27 cellular contexts compared by ENCODE assay signal in the genomic region with DNA sequence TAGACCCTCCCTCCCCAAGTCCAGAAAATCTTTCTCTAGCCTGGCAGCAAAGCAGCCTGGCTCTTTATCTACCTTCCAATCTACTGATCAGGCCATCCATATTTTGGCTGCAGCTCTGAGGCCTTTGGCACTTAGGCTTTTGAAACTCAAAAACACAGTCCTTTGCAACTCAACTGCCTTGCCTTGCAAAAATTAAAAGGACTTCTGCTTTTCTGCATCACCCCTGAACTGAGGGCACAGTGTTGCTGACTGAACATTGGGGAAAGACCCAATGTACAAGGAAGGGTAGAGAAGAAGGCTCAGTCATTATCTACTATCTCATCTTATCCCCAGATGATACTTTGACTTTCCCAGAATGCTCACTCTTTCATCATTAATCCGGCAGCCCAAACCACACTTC.
"Had no signal": no experiment of that assay in that cellular context is flagged by ENCODE, and none has a peak within 500 bp of the region (broad histone marks: within the 10 kb centered on the region; RNA-seq: fewer than 3 reads in every experiment).

No MANE protein-coding gene starts in this region.

- DNase-seq: activated CD4-positive, alpha-beta T cell treated with anti-CD3 and anti-CD28 coated beads for 48 hours; activated CD4-positive, alpha-beta T cell treated with anti-CD3 and anti-CD28 coated beads, Interleukin-2, amount 50 U/mL, for 48 hours; activated CD8-positive, alpha-beta memory T cell treated with anti-CD3 and anti-CD28 coated beads for 24 hours; activated effector memory CD4-positive, alpha-beta T cell treated with anti-CD3 and anti-CD28 coated beads, Interleukin-2, amount 50 U/mL, for 16 hours; activated naive CD4-positive, alpha-beta T cell treated with anti-CD3 and anti-CD28 coated beads, Interleukin-2, amount 10 ng/mL, durations not matched to agents 7 days and 5 days; body of pancreas; cerebellar nuclear complex; colonic mucosa; left cardiac atrium; left ventricle myocardium superior; mucosa of descending colon; posterior cingulate gyrus; right cardiac atrium; stimulated activated CD4-positive, alpha-beta T cell treated with anti-CD3 and anti-CD28 coated beads, Interleukin-15, amount 100 ng/mL, for 24 hours; stimulated activated CD4-positive, alpha-beta T cell treated with anti-CD3 and anti-CD28 coated beads, Interleukin-2, amount 100 ng/mL, for 24 hours; stimulated activated naive CD4-positive, alpha-beta T cell; T-helper 9 cell; tibial artery; WERI-Rb-1 had no signal

- H3K36me3 ChIP-seq: colonic mucosa, gastroesophageal sphincter, suprapubic skin, tibial artery, WERI-Rb-1 had no signal

- H3K27ac ChIP-seq: body of pancreas, colonic mucosa, gastroesophageal sphincter, hepatocyte, suprapubic skin, tibial artery, WERI-Rb-1 had no signal

- H3K27me3 Mint-ChIP-seq: activated naive CD4-positive, alpha-beta T cell treated with anti-CD3 and anti-CD28 coated beads, Interleukin-2, amount 10 ng/mL, durations not matched to agents 7 days and 5 days had no signal

- H3K4me3 Mint-ChIP-seq: activated naive CD4-positive, alpha-beta T cell treated with anti-CD3 and anti-CD28 coated beads, Interleukin-2, amount 10 ng/mL, durations not matched to agents 7 days and 5 days; T-helper 1 cell treated with Interleukin-12 subunit alpha and Interleukin-12 subunit beta and Interleukin-4 antibody, amounts not matched to agents 30 μg/mL and 1 μg/mL, for 36 hours had no signal

- H3K4me1 Mint-ChIP-seq: activated naive CD4-positive, alpha-beta T cell treated with anti-CD3 and anti-CD28 coated beads, Interleukin-2, amount 10 ng/mL, durations not matched to agents 7 days and 5 days had no signal

- ATAC-seq: activated CD4-positive, CD25-positive, alpha-beta regulatory T cell treated with anti-CD3 and anti-CD28 coated beads, Interleukin-2, amount 50 U/mL, for 24 hours; body of pancreas; gastroesophageal sphincter; left cardiac atrium; left ventricle myocardium superior; mucosa of descending colon; right cardiac atrium had no signal

- H3K9me3 ChIP-seq: body of pancreas, colonic mucosa, gastroesophageal sphincter, mucosa of descending colon, suprapubic skin, tibial artery had no signal

- H3K79me2 ChIP-seq: hepatocyte had no signal

- H3K4me3 ChIP-seq: body of pancreas, colonic mucosa, gastroesophageal sphincter, hepatocyte, mucosa of descending colon, suprapubic skin, tibial artery had no signal

- H3K4me2 ChIP-seq: hepatocyte had no signal

- H3K4me1 ChIP-seq: body of pancreas, colonic mucosa, suprapubic skin, tibial artery had no signal

- H2AFZ ChIP-seq: hepatocyte had no signal

- H3K27me3 ChIP-seq: body of pancreas, colonic mucosa, gastroesophageal sphincter, hepatocyte, suprapubic skin, tibial artery had no signal

- FAIRE-seq: endothelial cell of umbilical vein, keratinocyte, TTC549 had no signal

- H3K9me3 Mint-ChIP-seq: activated naive CD4-positive, alpha-beta T cell treated with anti-CD3 and anti-CD28 coated beads, Interleukin-2, amount 10 ng/mL, durations not matched to agents 7 days and 5 days; T-helper 1 cell treated with Interleukin-12 subunit alpha and Interleukin-12 subunit beta and Interleukin-4 antibody, amounts not matched to agents 30 μg/mL and 1 μg/mL, for 36 hours had no signal

- H3K27ac Mint-ChIP-seq: activated naive CD4-positive, alpha-beta T cell treated with anti-CD3 and anti-CD28 coated beads, Interleukin-2, amount 10 ng/mL, durations not matched to agents 7 days and 5 days; T-helper 1 cell treated with Interleukin-12 subunit alpha and Interleukin-12 subunit beta and Interleukin-4 antibody, amounts not matched to agents 30 μg/mL and 1 μg/mL, for 36 hours had no signal
